In the genomic region with DNA sequence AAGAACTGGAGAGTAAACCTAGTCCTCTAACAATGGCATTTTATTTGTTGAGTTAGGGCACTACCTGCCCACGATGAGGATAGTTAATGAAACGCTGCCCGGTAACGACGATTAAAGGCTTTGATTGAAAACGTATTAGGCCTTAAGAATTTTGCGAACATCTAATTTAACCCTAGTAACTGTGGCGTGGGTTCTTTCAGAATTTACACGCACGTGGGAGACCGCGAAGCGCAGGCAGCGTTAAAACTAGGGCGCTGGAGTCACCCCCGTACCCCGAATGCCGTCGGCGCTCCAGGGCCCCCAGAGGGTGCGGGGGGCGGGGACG, we compare ENCODE assay signal across 8 cellular contexts. TPM values are rescaled to one million over a fixed set of nuclear protein-coding genes. Genes with fewer than 3 reads are reported as not detected.
A peak's percentile ranks its signal among the peaks of the same experiment; 100 is the strongest.
DNase-seq lines count a peak whose midpoint lies in the region; ATAC-seq and TF ChIP-seq lines count a peak whose summit lies in the region.

No MANE protein-coding gene starts in this region.

- peak overlapping the region; percentile 99 for H2BK5ac ChIP-seq in neuronal stem cell (ENCODE audit: low read length)

- H3K27ac Mint-ChIP-seq in CD8-positive, alpha-beta memory T cell, result peak overlapping the region; percentile 92 to 99 (median 98)
- peak overlapping the region; percentile 85 to 97 for H3K27ac Mint-ChIP-seq in T-cell

- TF ChIP-seq CTCF in esophagus muscularis mucosa (IDR thresholded peaks at IDR 0.05), result no peak

- peak overlapping the region; percentile 99 for H3K18ac ChIP-seq in neuronal stem cell (ENCODE audit: low read length)

- peak in 4 of 5 donors; percentile 84 to 91 (median 87) for DNase-seq in CD8-positive, alpha-beta memory T cell
- DNase-seq in T-cell (peak in 28 of 34 experiments; percentile 75 to 91 (median 86)), esophagus muscularis mucosa (ENCODE audit: extremely low spot score) (no peak), neuronal stem cell (ENCODE audit: low spot score) (no peak), hippocampal formation (lab: John Stamatoyannopoulos, UW) (no peak), SKM-1 treated with dmso at 0.1 percent for 144 hours (lab: John Stamatoyannopoulos, UW; ENCODE audit: unreplicated experiment) (no peak), COLO668 (lab: John Stamatoyannopoulos, UW; ENCODE audit: unreplicated experiment) (no peak)

- peaks cover 8% of the 10 kb centered on the region for H3K79me1 ChIP-seq in neuronal stem cell (ENCODE audit: low read depth, low read length)

- H3K14ac ChIP-seq in neuronal stem cell (ENCODE audit: low read length), result no peak overlapping the region

- H3K4me2 ChIP-seq in neuronal stem cell (ENCODE audit: insufficient read depth, low read length, poor library complexity, severe bottlenecking), result peak overlapping the region; percentile 86

- no peaks in the 10 kb centered on the region for H3K9me3 Mint-ChIP-seq in CD8-positive, alpha-beta memory T cell
- H3K9me3 Mint-ChIP-seq in T-cell, result no peaks in the 10 kb centered on the region

- CTCF ChIA-PET in CD8-positive, alpha-beta memory T cell (lab: Charles Lee), result interaction anchor here (0.8 to 4.7 kb wide), 6 partner anchors 13 to 84 kb away, joined by 3 to 53 read pairs (median 18); a partner anchor contains a TSS
- CTCF ChIA-PET in T-cell (lab: Charles Lee), result interaction anchor here in 1 of 2 donors (2.6 to 2.7 kb wide), 2 partner anchors 18 to 49 kb away, joined by 14 to 19 read pairs; no protein-coding TSS in a partner anchor

- no peak for TF ChIP-seq POLR2A in esophagus muscularis mucosa (IDR thresholded peaks at IDR 0.05; ENCODE audit: low read depth)

- H3K36me3 ChIP-seq in CD8-positive, alpha-beta memory T cell (ENCODE audit: insufficient read depth, low read length), result no peaks in the 10 kb centered on the region
- H3K36me3 ChIP-seq in esophagus muscularis mucosa, result no peaks in the 10 kb centered on the region
- H3K36me3 ChIP-seq in neuronal stem cell (replicated peaks in 1 of 2; ENCODE audit: control insufficient read depth in 2 of 2, insufficient read depth in 2 of 2, low read length in 2 of 2), result peaks cover 0 to 18% of the 10 kb centered on the region in 2 donors

- no peak overlapping the region for H2BK120ac ChIP-seq in neuronal stem cell (ENCODE audit: low read depth, low read length)

- H3K23ac ChIP-seq in neuronal stem cell (ENCODE audit: low read depth, low read length, poor library complexity), result peak overlapping the region; percentile 98

- intact Hi-C loops in esophagus muscularis mucosa (cut with DNase I), result loop anchor here (5.0 to 10.0 kb wide), 2 partner anchors 82 to 790 kb away; a partner anchor contains a TSS

- peak overlapping the region; percentile 97 for H2AFZ ChIP-seq in neuronal stem cell (ENCODE audit: low read length)

- H3K4me1 Mint-ChIP-seq in CD8-positive, alpha-beta memory T cell, result peaks cover 32 to 36% (median 36%) of the 10 kb centered on the region in 3 donors
- H3K4me1 Mint-ChIP-seq in T-cell, result peaks cover 36 to 46% (median 42%) of the 10 kb centered on the region in 3 donors

- H3K9ac ChIP-seq in neuronal stem cell (ENCODE audit: low read depth, low read length, poor library complexity), result peak overlapping the region; percentile 93

- H2BK15ac ChIP-seq in neuronal stem cell (ENCODE audit: low read length), result no peak overlapping the region

- no peak overlapping the region for H2AK5ac ChIP-seq in neuronal stem cell (ENCODE audit: low read depth, low read length)

- H3K27me3 Mint-ChIP-seq in CD8-positive, alpha-beta memory T cell, result peaks cover 0 to 5% of the 10 kb centered on the region in 2 donors
- H3K27me3 Mint-ChIP-seq in T-cell, result no peaks in the 10 kb centered on the region

- no peak overlapping the region for H3K4ac ChIP-seq in neuronal stem cell (ENCODE audit: low read length)

- peak overlapping the region; percentile 98 for H3K27ac ChIP-seq in CD8-positive, alpha-beta memory T cell (ENCODE audit: low read depth, low read length)
- peak overlapping the region; percentile 97 to 99 (median 98) for H3K27ac ChIP-seq in esophagus muscularis mucosa (replicated peaks in 1 of 4)
- H3K27ac ChIP-seq in neuronal stem cell (replicated peaks; ENCODE audit: low read length), result no peak overlapping the region

- H4K91ac ChIP-seq in neuronal stem cell (ENCODE audit: low read depth, low read length, poor library complexity), result no peak overlapping the region

- no peak overlapping the region for H2BK12ac ChIP-seq in neuronal stem cell (ENCODE audit: low read length)

- no peaks in the 10 kb centered on the region for H3K27me3 ChIP-seq in CD8-positive, alpha-beta memory T cell (ENCODE audit: insufficient read depth, low read length, poor library complexity, severe bottlenecking)
- no peaks in the 10 kb centered on the region for H3K27me3 ChIP-seq in esophagus muscularis mucosa
- H3K27me3 ChIP-seq in neuronal stem cell (ENCODE audit: control insufficient read depth in 3 of 3, insufficient read depth in 3 of 3, low read depth in 1 of 3, low read length in 3 of 3), result peaks cover 0 to 12% (median 0%) of the 10 kb centered on the region in 3 experiments

- ATAC-seq in GM21576 (IDR thresholded peaks at IDR 0.05; ENCODE audit: unreplicated experiment) (peak; percentile 35), T-cell (replicated peaks in 1 of 4) (peak; percentile 41 to 66 (median 45))

- H3K36me3 Mint-ChIP-seq in CD8-positive, alpha-beta memory T cell, result peaks cover 0 to 30% (median 3%) of the 10 kb centered on the region in 3 donors
- H3K36me3 Mint-ChIP-seq in T-cell, result peaks cover 15% of the 10 kb centered on the region

- peak overlapping the region; percentile 93 to 99 (median 97) for H3K4me3 Mint-ChIP-seq in CD8-positive, alpha-beta memory T cell
- peak overlapping the region; percentile 91 to 96 (median 94) for H3K4me3 Mint-ChIP-seq in T-cell

- TF ChIP-seq EP300 in esophagus muscularis mucosa (IDR thresholded peaks at IDR 0.05), result no peak

- 0% methylated on average over 14 of the region's 23 CpGs for WGBS in esophagus muscularis mucosa
- no CpG with 5 or more reads among the region's 23 CpGs for WGBS in neuronal stem cell (ENCODE audit: extremely low coverage in 2 of 2, insufficient read length in 2 of 2, insufficient replicate concordance in 1 of 2), 2 donors

- no peak overlapping the region for H4K8ac ChIP-seq in neuronal stem cell (ENCODE audit: low read depth, low read length)

- peaks cover 31% of the 10 kb centered on the region for H3K4me1 ChIP-seq in CD8-positive, alpha-beta memory T cell (ENCODE audit: insufficient read depth, low read length)
- H3K4me1 ChIP-seq in esophagus muscularis mucosa (peaks cover 23 to 40% (median 38%) of the 10 kb centered on the region in 4 donors), neuronal stem cell (ENCODE audit: control insufficient read depth in 2 of 2, insufficient read depth in 1 of 2, low read depth in 1 of 2, low read length in 2 of 2) (peaks cover 2% of the 10 kb centered on the region in 2 donors)

- peak overlapping the region; percentile 85 for H3K4me3 ChIP-seq in CD8-positive, alpha-beta memory T cell (ENCODE audit: low read length)
- H3K4me3 ChIP-seq in esophagus muscularis mucosa (peak overlapping the region; percentile 91 to 98 (median 94)), neuronal stem cell (ENCODE audit: low read length in 2 of 2) (peak overlapping the region; percentile 59 to 95)

- H3K9me3 ChIP-seq in CD8-positive, alpha-beta memory T cell (ENCODE audit: low read length), result no peaks in the 10 kb centered on the region
- H3K9me3 ChIP-seq in esophagus muscularis mucosa, result no peaks in the 10 kb centered on the region
- peaks cover 0 to 2% of the 10 kb centered on the region in 2 donors for H3K9me3 ChIP-seq in neuronal stem cell (replicated peaks in 1 of 2; ENCODE audit: control insufficient read depth in 2 of 2, insufficient read depth in 1 of 2, low read depth in 1 of 2, low read length in 2 of 2)

- POLR2A ChIA-PET in CD8-positive, alpha-beta memory T cell (lab: Charles Lee), result interaction anchor here (0.7 to 4.0 kb wide), 9 partner anchors 10 to 305 kb away, joined by 3 to 229 read pairs (median 9); a partner anchor contains a TSS
- POLR2A ChIA-PET in T-cell (lab: Charles Lee), result interaction anchor here (0.5 to 4.6 kb wide), 12 partner anchors 13 to 593 kb away, joined by 3 to 120 read pairs (median 6); a partner anchor contains a TSS

RNA-seq across cellular contexts. Expression of a gene that starts 0.7 kb away (rescaled TPM):
- 10 to 100 TPM; 89.5 to 93.7 TPM for total RNA-seq in CD8-positive, alpha-beta memory T cell
- polyA plus RNA-seq in CD8-positive, alpha-beta memory T cell, result 42.9 TPM
- 100 to 1,000 TPM; 179 to 423 (median 206) TPM for total RNA-seq in T-cell
- 10 to 100 TPM; 47.9 to 62.3 (median 58.2) TPM for total RNA-seq in esophagus muscularis mucosa
- polyA plus RNA-seq in neuronal stem cell (2013, experiment 1 of 2), result 20.7 TPM
- 21.9 TPM for polyA plus RNA-seq in neuronal stem cell (2013, experiment 2 of 2)

Comparison
In these comparisons a context has a peak if more than half of its experiments do, and no peak if none do; other contexts are left out.
1. DNase-seq: peak in CD8-positive, alpha-beta memory T cell (4 of 5) and T-cell (28 of 34); none in esophagus muscularis mucosa (single experiment), neuronal stem cell (single experiment), hippocampal formation (0 of 2), SKM-1 treated with dmso at 0.1 percent for 144 hours (single experiment) and COLO668 (single experiment).
2. Peak in every context shown above with its lines, with median percentiles within 50 percentile points of each other: H3K4me3 ChIP-seq.